Comparison of ENCODE assay signal across 12 cellular contexts in genomic region chr17:44005527-44005864, GRCh38. TPM values are rescaled to one million over a fixed set of nuclear protein-coding genes. Genes with fewer than 3 reads are reported as not detected.
DNase-seq lines count a peak whose midpoint lies in the region; ATAC-seq and TF ChIP-seq lines count a peak whose summit lies in the region.
"Had no signal": no experiment of that assay in that cellular context is flagged by ENCODE, and none has a peak within 500 bp of the region (broad histone marks: within the 10 kb centered on the region; RNA-seq: fewer than 3 reads in every experiment).

No MANE protein-coding gene starts in this region.

- peaks cover 3% of the 10 kb centered on the region for H3K27me3 Mint-ChIP-seq in activated T-helper 17 cell treated with anti-CD3 and anti-CD28 coated beads, Interleukin-2, amount 50 U/mL, for 72 hours

- no peak overlapping the region for H3K9ac ChIP-seq in iPS-18a (ENCODE audit: low read length)

- no peak for TF ChIP-seq POLR2A in erythroblast (IDR thresholded peaks at IDR 0.05; ENCODE audit: low read length)

- peak overlapping the region; percentile 97 for H3K4me3 Mint-ChIP-seq in activated T-helper 17 cell treated with anti-CD3 and anti-CD28 coated beads, Interleukin-2, amount 50 U/mL, for 72 hours

- peaks cover 12% of the 10 kb centered on the region for H3K4me1 ChIP-seq in iPS-18a (ENCODE audit: control insufficient read depth, low read depth, low read length)

- H3K27me3 ChIP-seq in iPS-18a (ENCODE audit: control insufficient read depth, insufficient read depth, low read length), result peaks cover 65% of the 10 kb centered on the region

- no peak overlapping the region for H3K27ac Mint-ChIP-seq in activated T-helper 17 cell treated with anti-CD3 and anti-CD28 coated beads, Interleukin-2, amount 50 U/mL, for 72 hours

- ATAC-seq in activated T-helper 17 cell treated with anti-CD3 and anti-CD28 coated beads, Interleukin-2, amount 50 U/mL, for 72 hours (replicated peaks), result no peak
- no peak for ATAC-seq in HG02623 (IDR thresholded peaks at IDR 0.05; ENCODE audit: unreplicated experiment)
- ATAC-seq in HG02981 (IDR thresholded peaks at IDR 0.05; ENCODE audit: unreplicated experiment), result no peak
- ATAC-seq: SK-N-SH treated with all-trans-retinoic acid at 6 μM for 48 hours had no signal

- no peaks in the 10 kb centered on the region for H3K9me3 Mint-ChIP-seq in activated T-helper 17 cell treated with anti-CD3 and anti-CD28 coated beads, Interleukin-2, amount 50 U/mL, for 72 hours

- no peak for TF ChIP-seq CTCF in GM20000 (IDR thresholded peaks at IDR 0.05; ENCODE audit: extremely low read depth, missing control alignments)

- peaks cover 41% of the 10 kb centered on the region for H3K36me3 Mint-ChIP-seq in activated T-helper 17 cell treated with anti-CD3 and anti-CD28 coated beads, Interleukin-2, amount 50 U/mL, for 72 hours (ENCODE audit: low read depth)

- H3K4me1 Mint-ChIP-seq in activated T-helper 17 cell treated with anti-CD3 and anti-CD28 coated beads, Interleukin-2, amount 50 U/mL, for 72 hours, result peaks cover 9% of the 10 kb centered on the region

- DNase-seq in GM20000 (ENCODE audit: low spot score) (peak; percentile 38), skeletal muscle cell (ENCODE audit: low read depth) (no peak), erythroblast (lab: John Stamatoyannopoulos, UW) (no peak), COR-L47 (lab: John Stamatoyannopoulos, UW) (no peak)
- DNase-seq: foreskin melanocyte, NCI-H1694 treated with DMSO at 0.1 percent for 48 hours had no signal

- peaks cover 2% of the 10 kb centered on the region for H3K36me3 ChIP-seq in iPS-18a (ENCODE audit: control insufficient read depth, low read depth, low read length)

- no peak overlapping the region for H3K27ac ChIP-seq in iPS-18a (ENCODE audit: low read length)

- H3K4me3 ChIP-seq in iPS-18a (ENCODE audit: low read length) (peak overlapping the region; percentile 79), skeletal muscle cell (ENCODE audit: low read depth, low read length) (peak overlapping the region; percentile 63)

- no peaks in the 10 kb centered on the region for H3K9me3 ChIP-seq in iPS-18a (ENCODE audit: control insufficient read depth, low read depth, low read length)

RNA-seq across cellular contexts. Expression of gene NAGS, which starts 1.1 kb away (rescaled TPM):
- total RNA-seq in activated T-helper 17 cell treated with anti-CD3 and anti-CD28 coated beads, Interleukin-2, amount 50 U/mL, for 72 hours, result 1 to 10 TPM in 1 of 2 donors, under 1 TPM in 1; 0.48 to 4.8 TPM

RNA-seq across cellular contexts. Expression of gene TMEM101, which starts 9.3 kb away (rescaled TPM):
- 10 to 100 TPM; 33.0 to 35.1 TPM for total RNA-seq in activated T-helper 17 cell treated with anti-CD3 and anti-CD28 coated beads, Interleukin-2, amount 50 U/mL, for 72 hours

RNA-seq across cellular contexts. Expression of gene PYY, which starts 51.8 kb away (rescaled TPM):
- not detected for total RNA-seq in activated T-helper 17 cell treated with anti-CD3 and anti-CD28 coated beads, Interleukin-2, amount 50 U/mL, for 72 hours
- total RNA-seq: posterior vena cava had no signal
